7 cellular contexts compared by ENCODE assay signal in the genomic region with DNA sequence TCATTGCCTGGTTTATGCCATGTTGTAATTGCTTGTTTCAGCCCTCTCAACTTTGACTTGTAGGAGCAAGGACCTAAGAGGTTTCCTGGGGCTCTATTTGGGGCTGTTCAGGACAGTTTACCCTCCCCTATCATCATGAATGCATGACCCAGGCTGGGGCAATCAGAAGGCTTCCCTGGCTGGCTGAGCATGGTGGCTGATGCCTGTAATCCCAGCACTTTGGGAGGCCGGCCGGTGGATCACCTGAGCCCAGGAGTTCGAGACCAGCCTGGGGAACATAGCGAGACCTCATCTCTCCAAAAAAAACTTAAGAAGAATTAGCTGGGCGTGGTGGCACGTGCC. TPM values are rescaled to one million over a fixed set of nuclear protein-coding genes. Genes with fewer than 3 reads are reported as not detected.
DNase-seq lines count a peak whose midpoint lies in the region; TF ChIP-seq lines count a peak whose summit lies in the region.

No MANE protein-coding gene starts in this region.

- H3K9ac ChIP-seq in iPS-18a (ENCODE audit: low read length) = peak overlapping the region; percentile 32

- H3K27ac Mint-ChIP-seq in activated naive CD8-positive, alpha-beta T cell treated with anti-CD3 and anti-CD28 coated beads for 36 hours = no peak overlapping the region

- POLR2A ChIA-PET in HEK293 (lab: Yijun Ruan, JAX) = interaction anchor here (0.5 to 4.9 kb wide), 9 partner anchors 10 to 90 kb away, joined by 3 to 117 read pairs (median 4); partner anchors contain the start of genes JUND and SSBP4

- H3K4me3 Mint-ChIP-seq in activated naive CD8-positive, alpha-beta T cell treated with anti-CD3 and anti-CD28 coated beads for 36 hours = peak overlapping the region; percentile 65

- no peak for TF ChIP-seq EP300 in stomach (IDR thresholded peaks at IDR 0.05)

- H3K9me3 ChIP-seq in HEK293 (ENCODE audit: control insufficient read depth, insufficient read depth, low read depth, low read length) (no peaks in the 10 kb centered on the region), iPS-18a (ENCODE audit: control insufficient read depth, low read depth, low read length) (no peaks in the 10 kb centered on the region), stomach (no peaks in the 10 kb centered on the region)

- H3K4me3 ChIP-seq in HEK293 (ENCODE audit: low read depth, low read length) (peak overlapping the region; percentile 23), iPS-18a (ENCODE audit: low read length) (peak overlapping the region; percentile 52), stomach (peak overlapping the region; percentile 15 to 32 (median 25))

- TF ChIP-seq CTCF in HEK293 (tag by site-specific recombination; IDR thresholded peaks at IDR 0.05) (no peak), stomach (IDR thresholded peaks at IDR 0.05) (no peak), GM20000 (IDR thresholded peaks at IDR 0.05; ENCODE audit: extremely low read depth, missing control alignments) (no peak)

- DNase-seq in activated naive CD8-positive, alpha-beta T cell treated with anti-CD3 and anti-CD28 coated beads for 36 hours = no peak
- DNase-seq in stomach = no peak
- no peak for DNase-seq in G401 (ENCODE audit: low spot score)
- DNase-seq in GM20000 (ENCODE audit: low spot score) = no peak
- no peak for DNase-seq in retina

- H3K27ac ChIP-seq in HEK293 (ENCODE audit: extremely low read depth, low read depth, low read length) (0 out of 2 replicates have a peak overlapping the region, but pooled peaks have one; percentile 27), iPS-18a (ENCODE audit: low read length) (peak overlapping the region; percentile 50), stomach (peak overlapping the region; percentile 50 to 79 (median 77))

- H3K4me1 ChIP-seq in HEK293 (ENCODE audit: control insufficient read depth, insufficient read depth, low read length) (no peaks in the 10 kb centered on the region; the same call in 1 of the 2 replicates), iPS-18a (ENCODE audit: control insufficient read depth, low read depth, low read length) (no peaks in the 10 kb centered on the region), stomach (peaks cover 12 to 22% (median 14%) of the 10 kb centered on the region in 4 donors)

- H3K36me3 ChIP-seq in HEK293 (ENCODE audit: control insufficient read depth in 2 of 2, insufficient read depth in 1 of 2, low read length in 2 of 2) = no peaks in the 10 kb centered on the region
- H3K36me3 ChIP-seq in iPS-18a (ENCODE audit: control insufficient read depth, low read depth, low read length) = no peaks in the 10 kb centered on the region
- H3K36me3 ChIP-seq in stomach = no peaks in the 10 kb centered on the region

- in situ Hi-C loops in G401 (cut with HindIII; ENCODE audit: low sequenced_read_pairs) = no loop called here

- CTCF ChIA-PET in HEK293 (lab: Yijun Ruan, JAX) = interaction anchor here (0.6 to 9.9 kb wide), 49 partner anchors 9 to 736 kb away, joined by 3 to 195 read pairs (median 4); partner anchors contain the start of genes IQCN, JUND and SSBP4

- H3K4me1 Mint-ChIP-seq in activated naive CD8-positive, alpha-beta T cell treated with anti-CD3 and anti-CD28 coated beads for 36 hours = peaks cover 11% of the 10 kb centered on the region

- TF ChIP-seq POLR2A in stomach (IDR thresholded peaks at IDR 0.05) = no peak

- no peaks in the 10 kb centered on the region for H3K27me3 Mint-ChIP-seq in activated naive CD8-positive, alpha-beta T cell treated with anti-CD3 and anti-CD28 coated beads for 36 hours

- H3K36me3 Mint-ChIP-seq in activated naive CD8-positive, alpha-beta T cell treated with anti-CD3 and anti-CD28 coated beads for 36 hours = no peaks in the 10 kb centered on the region

- no peaks in the 10 kb centered on the region for H3K27me3 ChIP-seq in iPS-18a (ENCODE audit: control insufficient read depth, insufficient read depth, low read length)
- no peaks in the 10 kb centered on the region for H3K27me3 ChIP-seq in stomach

- intact Hi-C loops in stomach (cut with DNase I; ENCODE audit: low total_unique reads) = loop anchor here (5.0 kb wide), 1 partner anchor 52 kb away; no protein-coding TSS in a partner anchor

- WGBS in stomach, 5 donors = 45 to 59% (median 58%) methylated on average over 3 to 6 of the region's 6 CpGs

- no peaks in the 10 kb centered on the region for H3K9me3 Mint-ChIP-seq in activated naive CD8-positive, alpha-beta T cell treated with anti-CD3 and anti-CD28 coated beads for 36 hours

TF ChIP-seq in HEK293, 187 proteins besides CTCF, POLR2A, EP300 and RAD21:
- TF ChIP-seq ZNF335 (tag by site-specific recombination; conservative IDR thresholded peaks at IDR 0.05) = 0 out of 2 replicates have a peak, but pooled peaks have one; percentile 3
- TF ChIP-seq ZNF341 (tag by site-specific recombination; IDR thresholded peaks at IDR 0.05; ENCODE audit: low read depth) = peak; percentile 42; the same call in 1 of the 2 replicates
- no peak for TF ChIP-seq ZNF521 (tag by site-specific recombination; IDR thresholded peaks at IDR 0.05)
- TF ChIP-seq ZNF433 (tag by site-specific recombination; IDR thresholded peaks at IDR 0.05; ENCODE audit: low read depth) = no peak
- TF ChIP-seq SALL2 (tag by site-specific recombination; IDR thresholded peaks at IDR 0.05; ENCODE audit: borderline replicate concordance) = no peak
- no peak for TF ChIP-seq KLF7 (tag by site-specific recombination; IDR thresholded peaks at IDR 0.05; ENCODE audit: borderline replicate concordance)
- no peak for TF ChIP-seq ZNF76 (tag by site-specific recombination; IDR thresholded peaks at IDR 0.05; ENCODE audit: borderline replicate concordance, low read depth)
- TF ChIP-seq ZNF2 (tag by site-specific recombination; IDR thresholded peaks at IDR 0.05) = no peak

RNA-seq across cellular contexts. Expression of gene LSM4, which starts 6.1 kb away (rescaled TPM):
- total RNA-seq in activated naive CD8-positive, alpha-beta T cell treated with anti-CD3 and anti-CD28 coated beads for 36 hours = 100 to 1,000 TPM; 419 to 435 TPM
- 100 to 1,000 TPM in 2 of 5 donors, 10 to 100 TPM in 3; 24.1 to 185 (median 98.6) TPM for total RNA-seq in stomach
- polyA plus RNA-seq in stomach = 100 to 1,000 TPM; 114 to 181 (median 173) TPM
- 539 and 749 TPM in 2 replicates for total RNA-seq in G401 (2014; rRNA removed; shearing (Covaris generic))

RNA-seq across cellular contexts. Expression of gene PGPEP1, which starts 11.4 kb away (rescaled TPM):
- 10 to 100 TPM; 15.7 to 17.8 TPM for total RNA-seq in activated naive CD8-positive, alpha-beta T cell treated with anti-CD3 and anti-CD28 coated beads for 36 hours
- total RNA-seq in stomach = 10 to 100 TPM in 4 of 5 donors, 1 to 10 TPM in 1; 8.0 to 58.9 (median 22.9) TPM
- 10 to 100 TPM in 2 of 3 donors, 1 to 10 TPM in 1; 8.4 to 40.0 (median 31.8) TPM for polyA plus RNA-seq in stomach
- total RNA-seq in G401 (2014; rRNA removed; shearing (Covaris generic)) = 6.5 and 14.1 TPM in 2 replicates

RNA-seq across cellular contexts. Expression of gene JUND, which starts 47.6 kb away (rescaled TPM):
- total RNA-seq in activated naive CD8-positive, alpha-beta T cell treated with anti-CD3 and anti-CD28 coated beads for 36 hours = 100 to 1,000 TPM; 379 to 398 TPM
- total RNA-seq in stomach = 1,000 to 10,000 TPM in 2 of 5 donors, 100 to 1,000 TPM in 3; 118 to 1,659 (median 737) TPM
- 100 to 1,000 TPM in 2 of 3 donors, 10 to 100 TPM in 1; 78.6 to 272 (median 102) TPM for polyA plus RNA-seq in stomach
- total RNA-seq in G401 (2014; rRNA removed; shearing (Covaris generic)) = 263 and 286 TPM in 2 replicates

RNA-seq across cellular contexts. Expression of gene IQCN, which starts 54.8 kb away (rescaled TPM):
- total RNA-seq in activated naive CD8-positive, alpha-beta T cell treated with anti-CD3 and anti-CD28 coated beads for 36 hours = under 1 TPM; 0.29 to 0.32 TPM
- total RNA-seq in stomach = 10 to 100 TPM in 1 of 5 donors, 1 to 10 TPM in 3, not detected in 1; 2.4 to 35.7 (median 4.0) TPM
- 1 to 10 TPM; 1.4 to 2.7 (median 2.6) TPM for polyA plus RNA-seq in stomach
- 0.37 and 0.47 TPM in 2 replicates for total RNA-seq in G401 (2014; rRNA removed; shearing (Covaris generic))

RNA-seq across cellular contexts. Expression of gene GDF15, which starts 57.0 kb away (rescaled TPM):
- total RNA-seq in activated naive CD8-positive, alpha-beta T cell treated with anti-CD3 and anti-CD28 coated beads for 36 hours = not detected
- total RNA-seq in stomach = 100 to 1,000 TPM in 1 of 5 donors, 10 to 100 TPM in 4; 17.3 to 102 (median 46.9) TPM
- 100 to 1,000 TPM in 1 of 3 donors, 10 to 100 TPM in 2; 14.2 to 134 (median 44.5) TPM for polyA plus RNA-seq in stomach
- 143 and 217 TPM in 2 replicates for total RNA-seq in G401 (2014; rRNA removed; shearing (Covaris generic))

Comparison
In these comparisons a context has a peak if more than half of its experiments do, and no peak if none do; other contexts are left out.
1. H3K27ac ChIP-seq: peak in every context shown above with its lines; median percentile 77 in stomach; 50 in iPS-18a; 27 in HEK293.